8 cellular contexts compared by ENCODE assay signal in genomic region chr13:51802601-51803000, GRCh38. TPM values are rescaled to one million over a fixed set of nuclear protein-coding genes. Genes with fewer than 3 reads are reported as not detected.
A peak's percentile ranks its signal among the peaks of the same experiment; 100 is the strongest.
DNase-seq lines count a peak whose midpoint lies in the region; ATAC-seq, FAIRE-seq and TF ChIP-seq lines count a peak whose summit lies in the region.

No MANE protein-coding gene starts in this region.

- H3K9ac ChIP-seq in BLaER1: peak overlapping the region; percentile 92
- peak overlapping the region; percentile 90 to 99 for H3K9ac ChIP-seq in duodenal mucosa (ENCODE audit: low read depth in 1 of 2, low read length in 2 of 2)
- H3K9ac ChIP-seq in neural cell (ENCODE audit: low read length): peak overlapping the region; percentile 74

- H3K9me3 ChIP-seq in BLaER1: no peaks in the 10 kb centered on the region
- no peaks in the 10 kb centered on the region for H3K9me3 ChIP-seq in duodenal mucosa (ENCODE audit: control insufficient read depth in 1 of 2, low read length in 2 of 2)
- no peaks in the 10 kb centered on the region for H3K9me3 ChIP-seq in neural cell (ENCODE audit: low read length)

- DNase-seq in NCI-H69 (lab: John Stamatoyannopoulos, UW) (peak; percentile 38), urothelium cell line (ENCODE audit: low spot score) (no peak), kidney tubule cell (ENCODE audit: low spot score) (no peak)
- no peak for DNase-seq in activated CD4-positive, CD25-positive, alpha-beta regulatory T cell (lab: John Stamatoyannopoulos, UW)

- H3K4me2 ChIP-seq in BLaER1 (peak overlapping the region; percentile 89), neural cell (ENCODE audit: low read length) (no peak overlapping the region)

- H3K36me3 ChIP-seq in BLaER1 (no peaks in the 10 kb centered on the region), duodenal mucosa (ENCODE audit: control insufficient read depth in 1 of 2, insufficient read depth in 2 of 2, low read length in 2 of 2) (no peaks in the 10 kb centered on the region), neural cell (ENCODE audit: insufficient read depth, low read length) (no peaks in the 10 kb centered on the region)

- H2AFZ ChIP-seq in neural cell (ENCODE audit: low read depth, low read length): no peak overlapping the region

- no peak for ATAC-seq in HG03196 (IDR thresholded peaks at IDR 0.05; ENCODE audit: unreplicated experiment)

- peaks cover 5% of the 10 kb centered on the region for H3F3A ChIP-seq in neural cell (ENCODE audit: insufficient read depth, low read length, poor library complexity, severe bottlenecking)

- no peak for TF ChIP-seq RAD21 in neural cell (conservative IDR thresholded peaks at IDR 0.05)

- H3K4me3 ChIP-seq in BLaER1 (peak overlapping the region; percentile 92), duodenal mucosa (ENCODE audit: low read depth in 1 of 2, low read length in 2 of 2) (peak overlapping the region; percentile 84 to 88), neural cell (ENCODE audit: low read length) (peak overlapping the region; percentile 75)

- H3K27me3 ChIP-seq in BLaER1 (no peaks in the 10 kb centered on the region), duodenal mucosa (ENCODE audit: control insufficient read depth in 1 of 2, insufficient read depth in 2 of 2, low read length in 2 of 2) (no peaks in the 10 kb centered on the region), neural cell (ENCODE audit: insufficient read depth, low read depth, low read length) (no peaks in the 10 kb centered on the region)

- no peak for TF ChIP-seq EP300 in neural cell (conservative IDR thresholded peaks at IDR 0.05; ENCODE audit: poor library complexity, severe bottlenecking)

- no peak for TF ChIP-seq CTCF in neural cell (IDR thresholded peaks at IDR 0.05; ENCODE audit: poor library complexity, severe bottlenecking)

- H4K20me1 ChIP-seq in BLaER1: no peaks in the 10 kb centered on the region
- no peaks in the 10 kb centered on the region for H4K20me1 ChIP-seq in neural cell (ENCODE audit: insufficient read depth)

- H3K9me2 ChIP-seq in neural cell (ENCODE audit: insufficient read depth, low read length): no peaks in the 10 kb centered on the region

- no peak for FAIRE-seq in urothelium cell line (lab: Jason Lieb, UNC)

- H3K4me1 ChIP-seq in BLaER1 (peaks cover 53% of the 10 kb centered on the region), duodenal mucosa (ENCODE audit: control insufficient read depth in 1 of 2, insufficient read depth in 2 of 2, low read length in 2 of 2) (peaks cover 30 to 32% of the 10 kb centered on the region in 2 donors)

- no peaks in the 10 kb centered on the region for H3K79me2 ChIP-seq in neural cell (replicated peaks; ENCODE audit: insufficient read depth, low read length)

- H3K27ac ChIP-seq in BLaER1 (no peak overlapping the region), duodenal mucosa (ENCODE audit: low read depth, low read length) (peak overlapping the region; percentile 99), neural cell (ENCODE audit: low read length) (peak overlapping the region; percentile 51)

TF ChIP-seq in neural cell, 6 proteins besides CTCF, POLR2A, EP300 and RAD21:
- TF ChIP-seq REST (IDR thresholded peaks at IDR 0.05; ENCODE audit: borderline replicate concordance) (no peak), SMC3 (conservative IDR thresholded peaks at IDR 0.05; ENCODE audit: poor library complexity) (no peak), TAF1 (IDR thresholded peaks at IDR 0.05; ENCODE audit: low read depth) (no peak), POLR2AphosphoS5 (IDR thresholded peaks at IDR 0.05) (no peak), MXI1 (conservative IDR thresholded peaks at IDR 0.05; ENCODE audit: poor library complexity, severe bottlenecking) (no peak)

RNA-seq across cellular contexts. Expression of gene DHRS12, which starts 1.4 kb away (rescaled TPM):
- polyA plus RNA-seq in neural cell: 2.9 and 4.4 TPM in 2 replicates
- 2.9 and 3.1 TPM in 2 replicates for polyA minus RNA-seq in neural cell

RNA-seq across cellular contexts. Expression of gene TMEM272, which starts 42.4 kb away (rescaled TPM):
- polyA plus RNA-seq in neural cell: 0.76 and 0.77 TPM in 2 replicates
- 0.49 and 1.6 TPM in 2 replicates for polyA minus RNA-seq in neural cell

RNA-seq across cellular contexts. Expression of gene CCDC70, which starts 59.2 kb away (rescaled TPM):
- polyA plus RNA-seq in neural cell: not detected in 2 replicates
- polyA minus RNA-seq in neural cell: not detected in 2 replicates
